Comparison of ENCODE assay signal across 18 cellular contexts in genomic region chr5:97085787-97086181, GRCh38. TPM values are rescaled to one million over a fixed set of nuclear protein-coding genes. Genes with fewer than 3 reads are reported as not detected.
"Had no signal": no experiment of that assay in that cellular context is flagged by ENCODE, and none has a peak within 500 bp of the region (broad histone marks: within the 10 kb centered on the region; RNA-seq: fewer than 3 reads in every experiment).

No MANE protein-coding gene starts in this region.

- H3K27ac Mint-ChIP-seq: activated CD4-positive, alpha-beta memory T cell treated with anti-CD3 and anti-CD28 coated beads, Interleukin-2, amount 10 ng/mL, durations not matched to agents 7 days and 5 days; activated naive CD4-positive, alpha-beta T cell treated with anti-CD3 and anti-CD28 coated beads, Interleukin-2, amount 50 U/mL, for 24 hours; endodermal cell; neural progenitor cell had no signal

- H3K9me3 Mint-ChIP-seq: activated naive CD4-positive, alpha-beta T cell treated with anti-CD3 and anti-CD28 coated beads, Interleukin-2, amount 50 U/mL, for 24 hours; activated T-cell treated with anti-CD3 and anti-CD28 coated beads, Interleukin-2, amount 50 U/mL, for 4 hours had no signal

- H3K27me3 Mint-ChIP-seq: activated naive CD4-positive, alpha-beta T cell treated with anti-CD3 and anti-CD28 coated beads, Interleukin-2, amount 50 U/mL, for 24 hours had no signal

- H3K27ac ChIP-seq: adrenal gland, dorsolateral prefrontal cortex, gastrocnemius medialis, heart right ventricle, neural progenitor cell, pancreas had no signal

- H3K27me3 ChIP-seq: adrenal gland, dorsolateral prefrontal cortex, gastrocnemius medialis, heart right ventricle, neural progenitor cell, pancreas had no signal

- H3K36me3 ChIP-seq: adrenal gland, gastrocnemius medialis, heart right ventricle, neural progenitor cell, pancreas had no signal

- H3K4me2 ChIP-seq: neural progenitor cell had no signal

- H2AFZ ChIP-seq: neural progenitor cell had no signal

- H3K9me3 ChIP-seq: adrenal gland, gastrocnemius medialis, pancreas had no signal

- H3K9ac ChIP-seq: neural progenitor cell had no signal

- H3K4me3 ChIP-seq: adrenal gland, dorsolateral prefrontal cortex, gastrocnemius medialis, heart right ventricle, lung, neural progenitor cell, pancreas had no signal

- H3K4me3 Mint-ChIP-seq: activated CD4-positive, alpha-beta memory T cell treated with anti-CD3 and anti-CD28 coated beads, Interleukin-2, amount 10 ng/mL, durations not matched to agents 7 days and 5 days; activated naive CD4-positive, alpha-beta T cell treated with anti-CD3 and anti-CD28 coated beads, Interleukin-2, amount 50 U/mL, for 24 hours; activated T-cell treated with anti-CD3 and anti-CD28 coated beads, Interleukin-2, amount 50 U/mL, for 4 hours; endodermal cell; neural progenitor cell had no signal

- ATAC-seq: activated T-cell treated with anti-CD3 and anti-CD28 coated beads, Interleukin-2, amount 50 U/mL, for 4 hours; gastrocnemius medialis; left cardiac atrium; pancreas had no signal

- H3K4me1 ChIP-seq: adrenal gland, neural progenitor cell had no signal

- DNase-seq: activated CD4-positive, alpha-beta memory T cell treated with anti-CD3 and anti-CD28 coated beads, Interleukin-2, amount 10 ng/mL, durations not matched to agents 7 days and 5 days; activated CD4-positive, alpha-beta T cell treated with anti-CD3 and anti-CD28 coated beads for 4 hours; activated effector memory CD4-positive, alpha-beta T cell treated with Interleukin-2 at 50 U/mL for 16 hours; activated T-cell treated with anti-CD3 and anti-CD28 coated beads, Interleukin-2, amount 50 U/mL, for 4 hours; adrenal gland; dorsolateral prefrontal cortex; endodermal cell; gastrocnemius medialis; heart right ventricle; left cardiac atrium; midbrain; stimulated activated CD4-positive, alpha-beta T cell treated with anti-CD3 and anti-CD28 coated beads, Interleukin-12 subunit alpha, Interleukin-12 subunit beta, amount 100 ng/mL, for 4 hours; stimulated activated CD4-positive, alpha-beta T cell treated with anti-CD3 and anti-CD28 coated beads, Interleukin-2, amount 100 ng/mL, for 24 hours had no signal

- H3K36me3 Mint-ChIP-seq: activated naive CD4-positive, alpha-beta T cell treated with anti-CD3 and anti-CD28 coated beads, Interleukin-2, amount 50 U/mL, for 24 hours had no signal

RNA-seq across cellular contexts. Expression of gene LIX1, which starts 56.6 kb away (rescaled TPM):
- total RNA-seq: activated CD4-positive, alpha-beta memory T cell treated with anti-CD3 and anti-CD28 coated beads, Interleukin-2, amount 10 ng/mL, durations not matched to agents 7 days and 5 days; activated T-cell treated with anti-CD3 and anti-CD28 coated beads, Interleukin-2, amount 50 U/mL, for 4 hours; adrenal gland; gastrocnemius medialis; heart right ventricle; myocyte had no signal
- polyA plus RNA-seq: lung had no signal
